Comparison of ENCODE assay signal across 8 cellular contexts in the genomic region with DNA sequence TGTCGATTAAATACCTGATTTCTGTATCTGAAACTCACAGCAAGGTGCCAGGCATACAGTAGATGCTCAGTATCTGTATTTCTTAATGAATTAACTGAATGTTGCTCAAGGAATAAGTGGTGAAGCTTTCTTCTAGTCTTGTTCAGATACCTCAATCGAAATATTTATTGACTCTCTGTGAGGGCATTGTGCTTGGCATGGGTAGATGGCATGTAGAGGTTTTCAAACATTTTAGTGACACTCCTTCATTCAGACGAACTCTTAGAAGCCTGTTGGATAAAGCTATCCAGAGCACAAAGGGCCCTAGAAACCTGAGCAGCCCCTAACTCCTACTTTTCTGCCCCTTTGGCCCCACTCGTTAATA.
A peak's percentile ranks its signal among the peaks of the same experiment; 100 is the strongest.
DNase-seq lines count a peak whose midpoint lies in the region; ATAC-seq and TF ChIP-seq lines count a peak whose summit lies in the region.

No MANE protein-coding gene starts in this region.

- no peaks in the 10 kb centered on the region for H3K9me2 ChIP-seq in SU-DHL-6 (replicated peaks; ENCODE audit: insufficient read depth, low read length)

- peak overlapping the region; percentile 55 for H2AFZ ChIP-seq in SU-DHL-6 (ENCODE audit: low read depth, low read length, severe bottlenecking)

- peaks cover 77% of the 10 kb centered on the region for H3K79me2 ChIP-seq in SU-DHL-6 (ENCODE audit: insufficient read depth, low read length)

- H3K4me3 ChIP-seq in GM08714 (ENCODE audit: low read length) (peak overlapping the region; percentile 53; the same call in 1 of the 2 replicates), SU-DHL-6 (ENCODE audit: insufficient read depth, low read length, poor library complexity, severe bottlenecking) (peak overlapping the region; percentile 32), fibroblast of mammary gland (ENCODE audit: control insufficient read depth, low read depth, low read length) (peak overlapping the region; percentile 94), retinal pigment epithelial cell (ENCODE audit: low read length) (peak overlapping the region; percentile 93)

- no peak for DNase-seq in fibroblast of mammary gland (ENCODE audit: low read depth)
- DNase-seq in retinal pigment epithelial cell (ENCODE audit: low read depth): no peak
- no peak for DNase-seq in stimulated activated naive CD4-positive, alpha-beta T cell (lab: John Stamatoyannopoulos, UW)
- no peak for DNase-seq in midbrain (lab: John Stamatoyannopoulos, UW)

- no peaks in the 10 kb centered on the region for H3K9me3 ChIP-seq in SU-DHL-6 (ENCODE audit: insufficient read depth, low read length)

- H3K4me2 ChIP-seq in SU-DHL-6 (ENCODE audit: low read depth, low read length, poor library complexity, severe bottlenecking): peak overlapping the region; percentile 92

- H3K36me3 ChIP-seq in SU-DHL-6 (ENCODE audit: low read length): no peaks in the 10 kb centered on the region

- H3F3A ChIP-seq in SU-DHL-6 (ENCODE audit: insufficient read depth): peaks cover 13% of the 10 kb centered on the region

- TF ChIP-seq CTCF in SU-DHL-6 (IDR thresholded peaks at IDR 0.05; ENCODE audit: insufficient read depth, low read length, poor library complexity, severe bottlenecking): no peak
- no peak for TF ChIP-seq CTCF in fibroblast of mammary gland (conservative IDR thresholded peaks at IDR 0.05; ENCODE audit: control insufficient read depth, insufficient read depth, low read depth, low read length)
- TF ChIP-seq CTCF in retinal pigment epithelial cell (conservative IDR thresholded peaks at IDR 0.05; ENCODE audit: low read depth, low read length): no peak

- H3K9ac ChIP-seq in SU-DHL-6 (ENCODE audit: low read length): peak overlapping the region; percentile 87; the same call in 1 of the 2 replicates

- ATAC-seq in GM18858 (IDR thresholded peaks at IDR 0.05; ENCODE audit: unreplicated experiment) (no peak), HG02852 (IDR thresholded peaks at IDR 0.05; ENCODE audit: unreplicated experiment) (no peak)

- no peaks in the 10 kb centered on the region for H4K20me1 ChIP-seq in SU-DHL-6 (ENCODE audit: low read depth, low read length)

- no peaks in the 10 kb centered on the region for H3K27me3 ChIP-seq in SU-DHL-6 (ENCODE audit: low read length)

- peak overlapping the region; percentile 17 for H3K27ac ChIP-seq in SU-DHL-6 (ENCODE audit: low read depth, low read length)

Comparison
In these comparisons a context has a peak if more than half of its experiments do, and no peak if none do; other contexts are left out.
1. H3K4me3 ChIP-seq: peak in every context shown above with its lines; median percentile 94 in fibroblast of mammary gland; 93 in retinal pigment epithelial cell; 53 in GM08714; 32 in SU-DHL-6.